Comparison of ENCODE assay signal across 16 cellular contexts in the genomic region with DNA sequence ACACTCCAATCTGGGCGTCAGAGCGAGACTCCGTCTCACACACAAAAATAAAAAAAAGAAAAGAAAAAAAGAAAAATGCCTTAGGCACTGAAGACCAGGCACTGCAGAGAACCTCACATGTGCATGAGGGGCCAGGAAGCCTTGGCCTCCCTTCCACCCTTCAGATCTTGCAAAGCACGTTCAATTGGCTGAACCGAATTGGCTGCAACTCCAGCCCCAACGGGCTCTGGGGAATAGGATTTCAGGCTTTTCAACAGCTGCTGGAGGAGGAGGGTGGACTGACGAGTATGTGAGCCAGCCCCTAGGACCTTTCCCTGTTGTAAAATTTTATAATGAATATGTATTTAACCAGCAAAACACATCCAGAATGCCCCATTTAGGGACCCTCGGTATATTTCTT. TPM values are rescaled to one million over a fixed set of nuclear protein-coding genes. Genes with fewer than 3 reads are reported as not detected.
DNase-seq lines count a peak whose midpoint lies in the region; ATAC-seq and TF ChIP-seq lines count a peak whose summit lies in the region.
"Had no signal": no experiment of that assay in that cellular context is flagged by ENCODE, and none has a peak within 500 bp of the region (broad histone marks: within the 10 kb centered on the region; RNA-seq: fewer than 3 reads in every experiment).

No MANE protein-coding gene starts in this region.

- peak in 7 of 8 donors; percentile 34 to 72 (median 60) for ATAC-seq in heart right ventricle
- peak; percentile 90 for ATAC-seq in sciatic nerve
- ATAC-seq in activated T-helper 17 cell treated with anti-CD3 and anti-CD28 coated beads, Interleukin-2, amount 50 U/mL, for 72 hours (replicated peaks), result no peak

- no peak for TF ChIP-seq CTCF in heart right ventricle (IDR thresholded peaks at IDR 0.05)
- no peak for TF ChIP-seq CTCF in endothelial cell (IDR thresholded peaks at IDR 0.05; ENCODE audit: unreplicated experiment)

- H3K9me3 ChIP-seq in adipocyte (ENCODE audit: control insufficient read depth, low read length) (no peaks in the 10 kb centered on the region), heart right ventricle (no peaks in the 10 kb centered on the region)
- H3K9me3 ChIP-seq: suprapubic skin had no signal

- H3K27me3 Mint-ChIP-seq in endothelial cell (ENCODE audit: unreplicated experiment), result peaks cover 9% of the 10 kb centered on the region
- no peaks in the 10 kb centered on the region for H3K27me3 Mint-ChIP-seq in activated T-helper 17 cell treated with anti-CD3 and anti-CD28 coated beads, Interleukin-2, amount 50 U/mL, for 72 hours
- H3K27me3 Mint-ChIP-seq: B cell, IgD-negative memory B cell had no signal

- peaks cover 9% of the 10 kb centered on the region for H3K36me3 Mint-ChIP-seq in endothelial cell (ENCODE audit: low read depth, unreplicated experiment)
- H3K36me3 Mint-ChIP-seq in activated T-helper 17 cell treated with anti-CD3 and anti-CD28 coated beads, Interleukin-2, amount 50 U/mL, for 72 hours (ENCODE audit: low read depth), result peaks cover 24% of the 10 kb centered on the region

- peak overlapping the region; percentile 39 for H3K9ac ChIP-seq in adipocyte (ENCODE audit: low read length)

- no peak overlapping the region for H3K27ac Mint-ChIP-seq in endothelial cell (ENCODE audit: unreplicated experiment)
- H3K27ac Mint-ChIP-seq in activated T-helper 17 cell treated with anti-CD3 and anti-CD28 coated beads, Interleukin-2, amount 50 U/mL, for 72 hours, result no peak overlapping the region
- H3K27ac Mint-ChIP-seq: activated T-helper 1 cell treated with anti-CD3 and anti-CD28 coated beads, Interleukin-12 subunit alpha, Interleukin-12 subunit beta, Interleukin-2, Interleukin-4 antibody, amounts not matched to agents 30 ng/mL and 10 ng/mL and 1 ng/mL, durations not matched to agents 14 hours and 24 hours and 36 hours; B cell; IgD-negative memory B cell; mesothelial cell of epicardium had no signal

- WGBS in heart right ventricle, 2 donors, result 60 to 63% methylated on average over 8 of the region's 8 CpGs

- no peak overlapping the region for H3K4me3 Mint-ChIP-seq in endothelial cell (ENCODE audit: unreplicated experiment)
- H3K4me3 Mint-ChIP-seq in activated T-helper 17 cell treated with anti-CD3 and anti-CD28 coated beads, Interleukin-2, amount 50 U/mL, for 72 hours, result no peak overlapping the region
- H3K4me3 Mint-ChIP-seq: activated T-helper 1 cell treated with anti-CD3 and anti-CD28 coated beads, Interleukin-12 subunit alpha, Interleukin-12 subunit beta, Interleukin-2, Interleukin-4 antibody, amounts not matched to agents 30 ng/mL and 10 ng/mL and 1 ng/mL, durations not matched to agents 14 hours and 24 hours and 36 hours; B cell; mesothelial cell of epicardium had no signal

- H3K4me1 ChIP-seq in adipocyte (ENCODE audit: control insufficient read depth, insufficient read depth, low read length) (peaks cover 31% of the 10 kb centered on the region), heart right ventricle (peaks cover 12 to 42% (median 17%) of the 10 kb centered on the region in 9 donors)

- H3K27ac ChIP-seq in heart right ventricle, result peak overlapping the region in 3 of 10 donors; percentile 3 to 51 (median 49)
- H3K27ac ChIP-seq: suprapubic skin had no signal

- H3K4me3 ChIP-seq in adipocyte (ENCODE audit: low read length) (no peak overlapping the region), heart right ventricle (no peak overlapping the region)
- H3K4me3 ChIP-seq: suprapubic skin had no signal

- no peaks in the 10 kb centered on the region for H3K4me1 Mint-ChIP-seq in endothelial cell (ENCODE audit: unreplicated experiment)
- no peaks in the 10 kb centered on the region for H3K4me1 Mint-ChIP-seq in activated T-helper 17 cell treated with anti-CD3 and anti-CD28 coated beads, Interleukin-2, amount 50 U/mL, for 72 hours
- H3K4me1 Mint-ChIP-seq: B cell, IgD-negative memory B cell, mesothelial cell of epicardium had no signal

- peaks cover 87% of the 10 kb centered on the region for H3K36me3 ChIP-seq in adipocyte (ENCODE audit: control insufficient read depth, insufficient read depth, low read length, severe bottlenecking)
- H3K36me3 ChIP-seq in heart right ventricle, result peaks cover 0 to 82% (median 32%) of the 10 kb centered on the region in 9 donors

- intact Hi-C loops in heart right ventricle (cut with DNase I), result loop anchor here in 1 of 10 donors (5.0 kb wide), 1 partner anchor 100 kb away; the partner anchor contains the start of gene RHBDD2
- intact Hi-C loops in sciatic nerve (cut with DNase I), result no loop called here

- H3K27me3 ChIP-seq in adipocyte (replicated peaks; ENCODE audit: control insufficient read depth, insufficient read depth, low read length), result no peaks in the 10 kb centered on the region
- H3K27me3 ChIP-seq in heart right ventricle, result no peaks in the 10 kb centered on the region
- H3K27me3 ChIP-seq: suprapubic skin had no signal

- no peaks in the 10 kb centered on the region for H3K9me3 Mint-ChIP-seq in endothelial cell (ENCODE audit: unreplicated experiment)
- no peaks in the 10 kb centered on the region for H3K9me3 Mint-ChIP-seq in activated T-helper 17 cell treated with anti-CD3 and anti-CD28 coated beads, Interleukin-2, amount 50 U/mL, for 72 hours
- H3K9me3 Mint-ChIP-seq: activated T-helper 1 cell treated with anti-CD3 and anti-CD28 coated beads, Interleukin-12 subunit alpha, Interleukin-12 subunit beta, Interleukin-2, Interleukin-4 antibody, amounts not matched to agents 30 ng/mL and 10 ng/mL and 1 ng/mL, durations not matched to agents 14 hours and 24 hours and 36 hours; IgD-negative memory B cell; mesothelial cell of epicardium had no signal

- DNase-seq in NCI-H1092 (lab: John Stamatoyannopoulos, UW), result peak; percentile 53
- peak; percentile 38 for DNase-seq in adipocyte (ENCODE audit: low read depth)
- DNase-seq in heart right ventricle, result peak; percentile 68 to 82
- no peak for DNase-seq in sciatic nerve (ENCODE audit: low spot score)
- no peak for DNase-seq in endothelial cell (ENCODE audit: low spot score)
- DNase-seq in Ammon's horn (ENCODE audit: low spot score), result no peak
- no peak for DNase-seq in ureter (ENCODE audit: low spot score)
- DNase-seq: DND-41, NCI-H1105, RPMI8226 had no signal

RNA-seq across cellular contexts. Expression of gene TMEM120A, which starts 16.7 kb away (rescaled TPM):
- total RNA-seq in heart right ventricle, result 100 to 1,000 TPM; 132 to 192 (median 149) TPM
- polyA plus RNA-seq in heart right ventricle, result 100 to 1,000 TPM; 179 to 220 TPM
- total RNA-seq in sciatic nerve, result 51.6 TPM
- total RNA-seq in endothelial cell (ENCODE audit: unreplicated experiment), result 18.2 TPM
- total RNA-seq in ureter, result 80.4 TPM
- total RNA-seq in activated T-helper 17 cell treated with anti-CD3 and anti-CD28 coated beads, Interleukin-2, amount 50 U/mL, for 72 hours, result 10 to 100 TPM; 30.5 to 51.7 TPM

Comparison
In these comparisons a context has a peak if more than half of its experiments do, and no peak if none do; other contexts are left out.
1. DNase-seq: peak in NCI-H1092 (single experiment), adipocyte (single experiment) and heart right ventricle (2 of 2); none in sciatic nerve (single experiment), endothelial cell (single experiment), Ammon's horn (single experiment) and ureter (single experiment).